10 cellular contexts compared by ENCODE assay signal in the genomic region with DNA sequence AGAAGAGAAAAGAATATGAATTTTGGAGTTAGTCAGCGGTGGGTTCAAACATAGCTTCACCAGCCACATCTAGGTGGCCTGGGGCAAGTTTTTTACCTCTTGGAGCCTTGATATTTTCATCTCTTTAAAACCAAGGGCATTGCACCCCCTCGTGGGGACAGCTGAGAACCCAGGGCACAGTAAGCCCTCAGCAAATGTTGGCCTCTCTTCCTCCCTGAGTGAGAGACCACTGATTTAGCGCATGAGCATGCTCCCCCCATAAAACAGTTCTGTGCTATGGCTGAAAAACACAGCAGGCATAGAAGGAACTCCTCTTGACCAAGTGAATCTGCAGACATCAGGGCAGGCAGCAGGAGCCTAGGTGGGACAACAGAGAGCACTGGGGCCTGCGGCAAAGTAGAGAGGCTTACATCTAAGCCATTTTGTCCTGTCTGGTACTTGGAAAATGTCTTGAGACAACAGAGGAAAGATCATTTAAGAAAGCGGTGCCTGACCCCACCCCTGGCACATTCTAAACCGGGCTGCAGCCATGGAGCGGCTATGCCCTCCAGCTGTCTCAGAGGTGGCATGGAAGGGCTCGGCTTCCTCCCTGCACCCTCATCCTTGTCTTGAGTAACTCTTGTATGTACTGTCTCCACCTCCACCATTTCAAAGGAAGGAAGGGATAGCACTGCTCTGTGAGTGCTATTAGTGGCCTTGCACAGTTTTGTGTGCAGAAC.
DNase-seq lines count a peak whose midpoint lies in the region; ATAC-seq and TF ChIP-seq lines count a peak whose summit lies in the region.
"Had no signal": no experiment of that assay in that cellular context is flagged by ENCODE, and none has a peak within 500 bp of the region (broad histone marks: within the 10 kb centered on the region; RNA-seq: fewer than 3 reads in every experiment).

No MANE protein-coding gene starts in this region.

- peaks cover 5% of the 10 kb centered on the region; the same call in 1 of the 2 replicates for H3K9me3 ChIP-seq in Loucy (ENCODE audit: insufficient read depth, low read depth, low read length)
- H3K9me3 ChIP-seq in psoas muscle, result peaks cover 13% of the 10 kb centered on the region

- H3K9ac ChIP-seq in Loucy (ENCODE audit: low read depth, low read length, poor library complexity, severe bottlenecking), result no peak overlapping the region

- TF ChIP-seq CTCF in Loucy (conservative IDR thresholded peaks at IDR 0.05; ENCODE audit: low read length) (peak; percentile 73), choroid plexus epithelial cell (conservative IDR thresholded peaks at IDR 0.05; ENCODE audit: low read depth, low read length) (peak; percentile 66), psoas muscle (IDR thresholded peaks at IDR 0.05) (peak; percentile 22)

- no peaks in the 10 kb centered on the region for H3K36me3 ChIP-seq in Loucy (ENCODE audit: insufficient read depth, low read length)
- H3K36me3 ChIP-seq in psoas muscle (ENCODE audit: insufficient read depth in 1 of 2, low read depth in 1 of 2), result no peaks in the 10 kb centered on the region

- intact Hi-C loops in psoas muscle (cut with DNase I), result loop anchor here (2.0 to 10.0 kb wide), 3 partner anchors 143 to 295 kb away; no protein-coding TSS in a partner anchor

- no peaks in the 10 kb centered on the region for H4K20me1 ChIP-seq in Loucy (ENCODE audit: insufficient read depth, low read length, poor library complexity, severe bottlenecking)

- H3K4me3 ChIP-seq in Loucy (ENCODE audit: low read length, poor library complexity, severe bottlenecking) (no peak overlapping the region), choroid plexus epithelial cell (ENCODE audit: low read depth, low read length) (no peak overlapping the region), psoas muscle (no peak overlapping the region)

- H3K27ac ChIP-seq in psoas muscle, result no peak overlapping the region

- peak; percentile 22 for DNase-seq in activated CD4-positive, alpha-beta T cell treated with anti-CD3 and anti-CD28 coated beads for 48 hours
- DNase-seq in activated CD4-positive, alpha-beta T cell treated with anti-CD3 and anti-CD28 coated beads, Interleukin-2, amount 50 U/mL, for 1 hour, result no peak
- peak; percentile 38 for DNase-seq in choroid plexus epithelial cell (ENCODE audit: low read depth)
- no peak for DNase-seq in psoas muscle
- DNase-seq: activated T-cell treated with anti-CD3 and anti-CD28 coated beads, Interleukin-2, amount 50 U/mL, for 1 hour; CD4-positive, alpha-beta T cell had no signal

- H3K4me2 ChIP-seq in Loucy (ENCODE audit: low read depth, low read length, poor library complexity, severe bottlenecking), result no peak overlapping the region

- H3K27me3 ChIP-seq in Loucy (ENCODE audit: insufficient read depth, low read length, poor library complexity, severe bottlenecking) (no peaks in the 10 kb centered on the region), psoas muscle (ENCODE audit: insufficient read depth in 3 of 3, low read length in 2 of 3) (no peaks in the 10 kb centered on the region)

- WGBS in psoas muscle, 3 donors, result 85 to 88% (median 86%) methylated on average over 8 of the region's 8 CpGs

- no peaks in the 10 kb centered on the region for H3F3A ChIP-seq in Loucy (ENCODE audit: low read depth)

- H3K9me2 ChIP-seq in Loucy (replicated peaks; ENCODE audit: low read depth, low read length), result no peaks in the 10 kb centered on the region

- H3K4me1 ChIP-seq in Loucy (ENCODE audit: insufficient read depth, low read length, poor library complexity, severe bottlenecking), result peaks cover 4% of the 10 kb centered on the region
- no peaks in the 10 kb centered on the region for H3K4me1 ChIP-seq in psoas muscle

- H3K79me2 ChIP-seq in Loucy (ENCODE audit: insufficient read depth, low read length), result no peaks in the 10 kb centered on the region

- ATAC-seq in psoas muscle (no peak), GM19463 (IDR thresholded peaks at IDR 0.05; ENCODE audit: unreplicated experiment) (no peak), GM19455 (IDR thresholded peaks at IDR 0.05; ENCODE audit: unreplicated experiment) (no peak), GM18907 (IDR thresholded peaks at IDR 0.05; ENCODE audit: unreplicated experiment) (no peak)

- no peak overlapping the region for H2AFZ ChIP-seq in Loucy (ENCODE audit: low read length)

Comparison
In these comparisons a context has a peak if more than half of its experiments do, and no peak if none do; other contexts are left out.
1. DNase-seq: peak in activated CD4-positive, alpha-beta T cell treated with anti-CD3 and anti-CD28 coated beads for 48 hours (single experiment) and choroid plexus epithelial cell (single experiment); none in activated CD4-positive, alpha-beta T cell treated with anti-CD3 and anti-CD28 coated beads, Interleukin-2, amount 50 U/mL, for 1 hour (single experiment) and psoas muscle (0 of 2).
2. CTCF ChIP-seq: peak in every context shown above with its lines; median percentile 73 in Loucy; 66 in choroid plexus epithelial cell; 22 in psoas muscle.